In genomic region chr2:74515271-74516069, GRCh38 we compare ENCODE assay signal across 1 cellular context.
TF ChIP-seq lines count a peak whose summit lies in the region.

No MANE protein-coding gene starts in this region.

TF ChIP-seq in endothelial cell of umbilical vein, 7 proteins besides CTCF, POLR2A, EP300 and RAD21:
- TF ChIP-seq FOS (IDR thresholded peaks at IDR 0.05; ENCODE audit: borderline replicate concordance, insufficient read depth, low read length) = no peak
- peak; percentile 99 for TF ChIP-seq EZH2 (IDR thresholded peaks at IDR 0.05; ENCODE audit: borderline replicate concordance, low read depth, low read length, severe bottlenecking)
TF ChIP-seq in endothelial cell of umbilical vein: peak in this region for 1.
